Comparison of ENCODE assay signal across 11 cellular contexts in genomic region chr3:47664519-47664918, GRCh38.
A peak's percentile ranks its signal among the peaks of the same experiment; 100 is the strongest.
DNase-seq lines count a peak whose midpoint lies in the region; ATAC-seq and TF ChIP-seq lines count a peak whose summit lies in the region.
"Had no signal": no experiment of that assay in that cellular context is flagged by ENCODE, and none has a peak within 500 bp of the region (broad histone marks: within the 10 kb centered on the region; RNA-seq: fewer than 3 reads in every experiment).

No MANE protein-coding gene starts in this region.

- H3K27me3 ChIP-seq in foreskin keratinocyte: no peaks in the 10 kb centered on the region

- H3K4me1 ChIP-seq in foreskin keratinocyte: peaks cover 13% of the 10 kb centered on the region

- POLR2A ChIA-PET in AG04449 (lab: Yijun Ruan, JAX): no interaction called here

- DNase-seq in AG04449 (ENCODE audit: low read depth, low spot score) (no peak), OCI-M1 (lab: John Stamatoyannopoulos, UW) (peak; percentile 37), foreskin keratinocyte (no peak)
- no peak for DNase-seq in stimulated activated CD4-positive, alpha-beta T cell treated with anti-CD3 and anti-CD28 coated beads, Interleukin-15, amount 100 ng/mL, for 24 hours
- DNase-seq: GF-D8; stimulated activated naive B cell treated with anti-CD40 and anti-IgM and Interleukin-4, amounts not matched to agents 10 μg/mL and 1 μg/mL and 100 μg/mL, for 72 hours had no signal

- H3K4me3 ChIP-seq in AG04449 (ENCODE audit: low read depth, low read length): no peak overlapping the region
- H3K4me3 ChIP-seq in GM12875 (ENCODE audit: low read depth, low read length): no peak overlapping the region

- no peak overlapping the region for H3K27ac ChIP-seq in foreskin keratinocyte
- H3K27ac ChIP-seq: epithelial cell of prostate had no signal

- ATAC-seq in foreskin keratinocyte (no peak), GM21360 (IDR thresholded peaks at IDR 0.05; ENCODE audit: unreplicated experiment) (no peak), HG02884 (IDR thresholded peaks at IDR 0.05; ENCODE audit: unreplicated experiment) (no peak), GM19035 (IDR thresholded peaks at IDR 0.05; ENCODE audit: unreplicated experiment) (no peak)
- ATAC-seq: stimulated activated naive B cell treated with anti-CD40 and anti-IgM and Interleukin-4, amounts not matched to agents 10 μg/mL and 1 μg/mL and 100 μg/mL, for 72 hours had no signal

- CTCF ChIA-PET in AG04449 (lab: Yijun Ruan, JAX): no interaction called here

- peak; percentile 23 for TF ChIP-seq CTCF in AG04449 (IDR thresholded peaks at IDR 0.05; ENCODE audit: insufficient read depth, low read length, missing control alignments)
- peak; percentile 24; the same call in 1 of the 2 replicates for TF ChIP-seq CTCF in GM12875 (IDR thresholded peaks at IDR 0.05; ENCODE audit: borderline replicate concordance, insufficient read depth, low read depth, low read length)
- TF ChIP-seq CTCF in foreskin keratinocyte (conservative IDR thresholded peaks at IDR 0.05): peak; percentile 37
